In genomic region chr14:96797943-96798349, GRCh38 we compare ENCODE assay signal across 8 cellular contexts. TPM values are rescaled to one million over a fixed set of nuclear protein-coding genes. Genes with fewer than 3 reads are reported as not detected.
DNase-seq lines count a peak whose midpoint lies in the region; ATAC-seq and TF ChIP-seq lines count a peak whose summit lies in the region.

No MANE protein-coding gene starts in this region.

- no peak for TF ChIP-seq CTCF in VCaP (conservative IDR thresholded peaks at IDR 0.05)

- intact Hi-C loops in right cardiac atrium (cut with DNase I) = no loop called here

- WGBS in right cardiac atrium = 4% methylated on average over 16 of the region's 16 CpGs

- H3K4me1 ChIP-seq in right cardiac atrium (ENCODE audit: control insufficient read depth, insufficient read depth, low read length) = no peaks in the 10 kb centered on the region

- no peaks in the 10 kb centered on the region for H3K27me3 ChIP-seq in right cardiac atrium (ENCODE audit: control insufficient read depth, insufficient read depth)

- ATAC-seq in GM19324 (IDR thresholded peaks at IDR 0.05; ENCODE audit: low FRiP score, unreplicated experiment) = peak; percentile 18
- ATAC-seq in HG03469 (IDR thresholded peaks at IDR 0.05; ENCODE audit: unreplicated experiment) = peak; percentile 10
- no peak for ATAC-seq in right cardiac atrium

- peak overlapping the region; percentile 61 for H3K4me3 ChIP-seq in right cardiac atrium (ENCODE audit: low read length)

- H3K4me3 Mint-ChIP-seq in stimulated activated naive CD8-positive, alpha-beta T cell treated with anti-CD3 and anti-CD28 coated beads, Interleukin-15, Interleukin-2, amounts not matched to agents 100 ng/mL and 50 ng/mL, for 24 hours = peak overlapping the region; percentile 87

- DNase-seq in D341Med (ENCODE audit: low spot score) (peak; percentile 44), right cardiac atrium (no peak), inferior parietal cortex (ENCODE audit: extremely low spot score) (no peak)
- no peak for DNase-seq in activated effector memory CD4-positive, alpha-beta T cell treated with Interleukin-2 at 50 U/mL for 16 hours

- no peaks in the 10 kb centered on the region for H3K9me3 ChIP-seq in right cardiac atrium (ENCODE audit: control insufficient read depth, low read length)

- H3K36me3 Mint-ChIP-seq in stimulated activated naive CD8-positive, alpha-beta T cell treated with anti-CD3 and anti-CD28 coated beads, Interleukin-15, Interleukin-2, amounts not matched to agents 100 ng/mL and 50 ng/mL, for 24 hours (ENCODE audit: low read depth) = peaks cover 4% of the 10 kb centered on the region

- H3K27me3 Mint-ChIP-seq in stimulated activated naive CD8-positive, alpha-beta T cell treated with anti-CD3 and anti-CD28 coated beads, Interleukin-15, Interleukin-2, amounts not matched to agents 100 ng/mL and 50 ng/mL, for 24 hours = peaks cover 7% of the 10 kb centered on the region

- H3K27ac ChIP-seq in VCaP (peak overlapping the region; percentile 78), right cardiac atrium (ENCODE audit: low read length) (no peak overlapping the region)

- peak overlapping the region; percentile 91 for H3K27ac Mint-ChIP-seq in stimulated activated naive CD8-positive, alpha-beta T cell treated with anti-CD3 and anti-CD28 coated beads, Interleukin-15, Interleukin-2, amounts not matched to agents 100 ng/mL and 50 ng/mL, for 24 hours

- H3K9me3 Mint-ChIP-seq in stimulated activated naive CD8-positive, alpha-beta T cell treated with anti-CD3 and anti-CD28 coated beads, Interleukin-15, Interleukin-2, amounts not matched to agents 100 ng/mL and 50 ng/mL, for 24 hours = no peaks in the 10 kb centered on the region

- H3K4me1 Mint-ChIP-seq in stimulated activated naive CD8-positive, alpha-beta T cell treated with anti-CD3 and anti-CD28 coated beads, Interleukin-15, Interleukin-2, amounts not matched to agents 100 ng/mL and 50 ng/mL, for 24 hours (ENCODE audit: low read depth) = peaks cover 34% of the 10 kb centered on the region

RNA-seq across cellular contexts. Expression of gene VRK1, which starts 0.8 kb away (rescaled TPM):
- 1 to 10 TPM; 7.6 to 9.6 (median 7.9) TPM for total RNA-seq in right cardiac atrium
- polyA plus RNA-seq in right cardiac atrium = 4.9 TPM

Comparison
In these comparisons a context has a peak if more than half of its experiments do, and no peak if none do; other contexts are left out.
1. ATAC-seq: peak in GM19324 (single experiment) and HG03469 (single experiment); none in right cardiac atrium (0 of 2).